Comparison of ENCODE assay signal across 1 cellular context in genomic region chr3:5798809-5799208, GRCh38.
TF ChIP-seq lines count a peak whose summit lies in the region.

No MANE protein-coding gene starts in this region.

TF ChIP-seq in HEK293, 187 proteins besides CTCF, POLR2A, EP300 and RAD21 (continued from another document):
- TF ChIP-seq GLI4 (tag by site-specific recombination; IDR thresholded peaks at IDR 0.05) = no peak
- no peak for TF ChIP-seq ZNF621 (tag by site-specific recombination; IDR thresholded peaks at IDR 0.05)
TF ChIP-seq in HEK293: peak in this region for 2.
